In the genomic region with DNA sequence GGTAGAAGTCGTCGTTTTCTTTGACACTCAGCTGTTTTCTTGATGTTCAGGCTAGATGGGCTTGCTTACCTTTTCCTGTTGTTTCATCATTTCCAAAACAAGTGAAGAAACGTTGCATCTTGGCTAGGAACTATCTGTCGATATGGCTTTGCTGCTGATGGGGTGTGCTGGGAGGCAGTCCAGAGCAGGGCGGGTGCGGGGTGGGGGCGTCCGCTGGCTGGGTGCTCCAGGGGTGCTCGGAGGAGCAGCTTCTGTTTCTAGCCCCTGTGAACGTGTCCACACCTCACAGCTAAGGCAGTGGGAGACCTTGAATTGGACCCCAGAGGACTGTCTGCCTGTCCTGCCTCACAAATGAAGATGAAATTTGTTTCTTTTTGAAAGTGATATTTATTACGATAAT, we compare ENCODE assay signal across 15 cellular contexts. TPM values are rescaled to one million over a fixed set of nuclear protein-coding genes. Genes with fewer than 3 reads are reported as not detected.
A peak's percentile ranks its signal among the peaks of the same experiment; 100 is the strongest.
DNase-seq lines count a peak whose midpoint lies in the region; ATAC-seq and TF ChIP-seq lines count a peak whose summit lies in the region.
"Had no signal": no experiment of that assay in that cellular context is flagged by ENCODE, and none has a peak within 500 bp of the region (broad histone marks: within the 10 kb centered on the region; RNA-seq: fewer than 3 reads in every experiment).

No MANE protein-coding gene starts in this region.

- no peak overlapping the region for H4K8ac ChIP-seq in trophoblast cell (ENCODE audit: low read depth, low read length)

- H4K91ac ChIP-seq in trophoblast cell (ENCODE audit: low read depth, low read length) = no peak overlapping the region

- no peak overlapping the region for H3K4me3 ChIP-seq in cardiac muscle cell
- H3K4me3 ChIP-seq in fibroblast of the aortic adventitia (ENCODE audit: low read depth, low read length) = peak overlapping the region; percentile 33
- H3K4me3 ChIP-seq in trophoblast cell (ENCODE audit: low read depth, low read length) = no peak overlapping the region
- peak overlapping the region in 1 of 2 donors; percentile 7 for H3K4me3 ChIP-seq in uterus
- H3K4me3 ChIP-seq: hepatocyte had no signal

- intact Hi-C loops in left ventricle myocardium superior (cut with micrococcal nuclease) = loop anchor here (10.0 kb wide), 1 partner anchor 50 kb away; a partner anchor contains a TSS
- intact Hi-C loops in uterus (cut with DNase I; ENCODE audit: low total_unique reads) = no loop called here

- peak overlapping the region; percentile 2 for H3K4ac ChIP-seq in trophoblast cell (ENCODE audit: low read depth, low read length)

- H3K27me3 ChIP-seq in cardiac muscle cell = no peaks in the 10 kb centered on the region
- H3K27me3 ChIP-seq in trophoblast cell (ENCODE audit: insufficient read depth, low read length) = no peaks in the 10 kb centered on the region
- no peaks in the 10 kb centered on the region for H3K27me3 ChIP-seq in uterus
- H3K27me3 ChIP-seq: hepatocyte had no signal

- DNase-seq in cardiac muscle cell (ENCODE audit: low read depth in 1 of 2, low spot score in 1 of 2) = no peak
- no peak for DNase-seq in left ventricle myocardium superior
- DNase-seq in fibroblast of the aortic adventitia (ENCODE audit: low read depth) = no peak
- no peak for DNase-seq in trophoblast cell
- no peak for DNase-seq in uterus
- no peak for DNase-seq in NCI-H2107 treated with DMSO at 0.1 percent for 48 hours (lab: John Stamatoyannopoulos, UW; ENCODE audit: unreplicated experiment)
- no peak for DNase-seq in HK-2 (ENCODE audit: unreplicated experiment)
- DNase-seq: activated CD8-positive, alpha-beta memory T cell treated with anti-CD3 and anti-CD28 coated beads for 24 hours; CD4-positive, alpha-beta memory T cell; DMS79 treated with DMSO at 0.1 percent for 48 hours; NCI-H1694 treated with DMSO at 0.1 percent for 48 hours; NCI-H524; OCI-M1 had no signal

- H2BK120ac ChIP-seq in trophoblast cell (ENCODE audit: insufficient read depth, low read length, poor library complexity) = no peak overlapping the region

- no peak overlapping the region for H4K12ac ChIP-seq in trophoblast cell (ENCODE audit: low read depth, low read length)

- H2AK5ac ChIP-seq in trophoblast cell (ENCODE audit: low read length) = no peak overlapping the region

- H3K27ac ChIP-seq in cardiac muscle cell = peak overlapping the region; percentile 48
- H3K27ac ChIP-seq in trophoblast cell (ENCODE audit: low read depth, low read length) = no peak overlapping the region
- H3K27ac ChIP-seq in uterus = peak overlapping the region; percentile 80 to 99
- H3K27ac ChIP-seq: hepatocyte had no signal

- H3K79me1 ChIP-seq in trophoblast cell (ENCODE audit: low read length) = no peaks in the 10 kb centered on the region

- no peak overlapping the region for H3K9ac ChIP-seq in trophoblast cell (ENCODE audit: low read length)

- no peak overlapping the region for H3K23ac ChIP-seq in trophoblast cell (ENCODE audit: low read length)

- H3K14ac ChIP-seq in trophoblast cell (ENCODE audit: low read length) = no peak overlapping the region

- H2AFZ ChIP-seq in trophoblast cell (ENCODE audit: insufficient read depth, low read length, poor library complexity) = no peak overlapping the region
- H2AFZ ChIP-seq: hepatocyte had no signal

- H3K9me3 ChIP-seq in cardiac muscle cell (ENCODE audit: low read depth) (no peaks in the 10 kb centered on the region), trophoblast cell (ENCODE audit: insufficient read depth, low read depth, low read length) (no peaks in the 10 kb centered on the region), uterus (no peaks in the 10 kb centered on the region)

- ATAC-seq in left ventricle myocardium superior (no peak), HG03432 (IDR thresholded peaks at IDR 0.05; ENCODE audit: unreplicated experiment) (no peak)

- H3K4me2 ChIP-seq in trophoblast cell (ENCODE audit: low read length) = no peak overlapping the region
- H3K4me2 ChIP-seq: hepatocyte had no signal

- H2BK5ac ChIP-seq in trophoblast cell (ENCODE audit: low read depth, low read length, poor library complexity) = no peak overlapping the region

- no peak overlapping the region for H3K18ac ChIP-seq in trophoblast cell (ENCODE audit: low read length)

- H3K4me1 ChIP-seq in cardiac muscle cell (ENCODE audit: low read depth) = peaks cover 26% of the 10 kb centered on the region
- H3K4me1 ChIP-seq in trophoblast cell (ENCODE audit: control insufficient read depth in 1 of 2, insufficient read depth in 2 of 2, low read length in 2 of 2) = peaks cover 0 to 2% of the 10 kb centered on the region in 2 experiments
- H3K4me1 ChIP-seq in uterus = peaks cover 0 to 17% of the 10 kb centered on the region in 2 donors

- H3K79me2 ChIP-seq in trophoblast cell (ENCODE audit: control insufficient read depth, insufficient read depth, low read length, poor library complexity) = peaks cover 10% of the 10 kb centered on the region

- no peak for TF ChIP-seq POLR2A in uterus (IDR thresholded peaks at IDR 0.05)

- H2BK12ac ChIP-seq in trophoblast cell (ENCODE audit: low read length) = no peak overlapping the region

- TF ChIP-seq CTCF in cardiac muscle cell (IDR thresholded peaks at IDR 0.05; ENCODE audit: low read depth, low read length) = no peak
- no peak for TF ChIP-seq CTCF in fibroblast of the aortic adventitia (IDR thresholded peaks at IDR 0.05; ENCODE audit: insufficient read depth, low read length)
- no peak for TF ChIP-seq CTCF in uterus (IDR thresholded peaks at IDR 0.05)

- WGBS in trophoblast cell (ENCODE audit: extremely low coverage, insufficient coverage, insufficient read length) = no CpG with 5 or more reads among the region's 11 CpGs

- H3K36me3 ChIP-seq in cardiac muscle cell (no peaks in the 10 kb centered on the region), trophoblast cell (ENCODE audit: control insufficient read depth in 1 of 2, insufficient read depth in 2 of 2, low read length in 2 of 2) (peaks cover 3 to 10% of the 10 kb centered on the region in 2 experiments), uterus (no peaks in the 10 kb centered on the region)

RNA-seq across cellular contexts. Expression of a gene that starts 7.6 kb away (rescaled TPM):
- total RNA-seq in cardiac muscle cell = 172 and 188 TPM in 2 replicates
- 152 and 172 TPM in 2 replicates for polyA plus RNA-seq in cardiac muscle cell
- 186 TPM for total RNA-seq in left ventricle myocardium superior
- total RNA-seq in fibroblast of the aortic adventitia (ENCODE audit: low replicate concordance) = 202 and 211 TPM in 2 replicates
- 85.9 and 88.3 TPM in 2 replicates for polyA plus RNA-seq in trophoblast cell (2013)
- total RNA-seq in uterus = 100 to 1,000 TPM; 139 to 624 (median 446) TPM

RNA-seq across cellular contexts. Expression of a gene that starts 51.7 kb away (rescaled TPM):
- total RNA-seq in cardiac muscle cell (45.3 and 55.0 TPM in 2 replicates), left ventricle myocardium superior (20.6 TPM), fibroblast of the aortic adventitia (ENCODE audit: low replicate concordance) (13.5 and 14.2 TPM in 2 replicates), uterus (10 to 100 TPM in 3 of 4 donors, 1 to 10 TPM in 1; 6.1 to 39.4 (median 26.7) TPM)
- polyA plus RNA-seq in cardiac muscle cell = 75.4 and 82.6 TPM in 2 replicates
- 81.6 and 84.3 TPM in 2 replicates for polyA plus RNA-seq in trophoblast cell (2013)
